In genomic region chr1:65207317-65207716, GRCh38 we compare ENCODE assay signal across 10 cellular contexts.
DNase-seq lines count a peak whose midpoint lies in the region; ATAC-seq and TF ChIP-seq lines count a peak whose summit lies in the region.
"Had no signal": no experiment of that assay in that cellular context is flagged by ENCODE, and none has a peak within 500 bp of the region (broad histone marks: within the 10 kb centered on the region; RNA-seq: fewer than 3 reads in every experiment).

No MANE protein-coding gene starts in this region.

- TF ChIP-seq CTCF in nephron progenitor cell (IDR thresholded peaks at IDR 0.05): no peak

- no peaks in the 10 kb centered on the region for H3K4me1 Mint-ChIP-seq in nephron progenitor cell

- H3K27ac Mint-ChIP-seq in nephron progenitor cell: no peak overlapping the region

- intact Hi-C loops in posterior cingulate gyrus (cut with DNase I): no loop called here

- no peak overlapping the region for H3K4me3 Mint-ChIP-seq in nephron progenitor cell

- DNase-seq in OCI-M1 (lab: John Stamatoyannopoulos, UW): peak; percentile 53
- no peak for DNase-seq in NCI-H1436 treated with DMSO at 0.1 percent for 48 hours (lab: John Stamatoyannopoulos, UW)
- no peak for DNase-seq in AML-193 (lab: John Stamatoyannopoulos, UW)
- DNase-seq in nephron progenitor cell: no peak
- no peak for DNase-seq in posterior cingulate gyrus
- DNase-seq: NCI-H1930; stimulated activated CD4-positive, alpha-beta T cell treated with anti-CD3 and anti-CD28 coated beads, Interleukin-12 subunit alpha, Interleukin-12 subunit beta, amount 100 ng/mL, for 4 hours had no signal

- peaks cover 13% of the 10 kb centered on the region for H3K36me3 Mint-ChIP-seq in nephron progenitor cell (ENCODE audit: low read depth)

- H3K27me3 Mint-ChIP-seq in nephron progenitor cell (ENCODE audit: low read depth, poor library complexity): no peaks in the 10 kb centered on the region

- ATAC-seq in GM18498 (IDR thresholded peaks at IDR 0.05; ENCODE audit: unreplicated experiment): peak; percentile 73
- peak; percentile 47 for ATAC-seq in GM19452 (IDR thresholded peaks at IDR 0.05; ENCODE audit: unreplicated experiment)
- peak; percentile 65 for ATAC-seq in HG03039 (IDR thresholded peaks at IDR 0.05; ENCODE audit: unreplicated experiment)

- no peaks in the 10 kb centered on the region for H3K9me3 Mint-ChIP-seq in nephron progenitor cell
